19 cellular contexts compared by ENCODE assay signal in the genomic region with DNA sequence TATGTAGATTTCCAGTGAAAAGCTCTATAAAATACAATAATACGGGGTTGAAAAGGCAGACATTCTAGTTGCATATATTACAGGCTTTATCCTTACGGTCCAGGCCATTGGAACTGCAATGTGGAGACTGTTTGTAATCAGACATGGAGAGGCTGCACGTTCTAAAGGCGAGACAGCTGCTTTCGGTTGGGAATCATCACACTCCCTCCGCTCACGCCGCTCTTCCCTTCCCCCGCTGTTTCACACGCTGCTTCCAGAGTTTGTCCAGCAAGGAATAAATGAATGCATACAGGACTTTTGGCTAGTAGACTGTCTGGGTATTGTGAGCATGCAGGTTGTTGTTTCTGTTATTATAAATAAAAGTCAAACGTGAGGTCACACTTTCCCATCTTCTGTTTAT. TPM values are rescaled to one million over a fixed set of nuclear protein-coding genes. Genes with fewer than 3 reads are reported as not detected.
A peak's percentile ranks its signal among the peaks of the same experiment; 100 is the strongest.
DNase-seq lines count a peak whose midpoint lies in the region; ATAC-seq and TF ChIP-seq lines count a peak whose summit lies in the region.
"Had no signal": no experiment of that assay in that cellular context is flagged by ENCODE, and none has a peak within 500 bp of the region (broad histone marks: within the 10 kb centered on the region; RNA-seq: fewer than 3 reads in every experiment).

No MANE protein-coding gene starts in this region.

- H3K9me3 Mint-ChIP-seq in chondrocyte (ENCODE audit: low read depth) (no peaks in the 10 kb centered on the region), endodermal cell (no peaks in the 10 kb centered on the region)

- H3K4me3 ChIP-seq in stomach: no peak overlapping the region
- H3K4me3 ChIP-seq in endodermal cell (ENCODE audit: low read length): no peak overlapping the region

- H3K36me3 ChIP-seq in stomach (no peaks in the 10 kb centered on the region), endodermal cell (ENCODE audit: control insufficient read depth, insufficient read depth, low read length) (peaks cover 15% of the 10 kb centered on the region)

- WGBS in stomach, 5 donors: 78 to 85% (median 80%) methylated on average over 11 of the region's 11 CpGs
- 94 to 98% methylated on average over 9 to 11 of the region's 11 CpGs for WGBS in endodermal cell (ENCODE audit: insufficient coverage in 1 of 2, insufficient read length in 1 of 2), 2 experiments

- H3K4me3 Mint-ChIP-seq in chondrocyte (ENCODE audit: unreplicated experiment) (no peak overlapping the region), endodermal cell (no peak overlapping the region)
- H3K4me3 Mint-ChIP-seq: CD14-positive monocyte had no signal

- H3K4me1 ChIP-seq in stomach: peaks cover 22 to 37% (median 25%) of the 10 kb centered on the region in 4 donors
- peaks cover 14% of the 10 kb centered on the region for H3K4me1 ChIP-seq in endodermal cell (ENCODE audit: control insufficient read depth, insufficient read depth, low read length)

- peaks cover 0 to 38% (median 11%) of the 10 kb centered on the region in 3 donors for H3K27me3 ChIP-seq in stomach
- H3K27me3 ChIP-seq in endodermal cell (ENCODE audit: control insufficient read depth, insufficient read depth, low read length, poor library complexity, severe bottlenecking): no peaks in the 10 kb centered on the region

- H3K4me1 Mint-ChIP-seq in chondrocyte (ENCODE audit: low read depth): peaks cover 59% of the 10 kb centered on the region
- H3K4me1 Mint-ChIP-seq in endodermal cell: peaks cover 20% of the 10 kb centered on the region
- H3K4me1 Mint-ChIP-seq: CD14-positive monocyte had no signal

- intact Hi-C loops in cardiac septum (cut with DNase I): loop anchor here (10.0 kb wide), 1 partner anchor 441 kb away; no protein-coding TSS in a partner anchor
- intact Hi-C loops in Right ventricle myocardium inferior (cut with DNase I): loop anchor here (1.0 kb wide), 1 partner anchor 437 kb away; no protein-coding TSS in a partner anchor
- intact Hi-C loops in stomach (cut with DNase I; ENCODE audit: low total_unique reads): no loop called here

- TF ChIP-seq POLR2A in stomach (IDR thresholded peaks at IDR 0.05): no peak

- H3K36me3 Mint-ChIP-seq in chondrocyte (ENCODE audit: low read depth) (no peaks in the 10 kb centered on the region), endodermal cell (ENCODE audit: low read depth) (peaks cover 21% of the 10 kb centered on the region)
- H3K36me3 Mint-ChIP-seq: CD14-positive monocyte had no signal

- ATAC-seq in Right ventricle myocardium inferior: no peak
- no peak for ATAC-seq in HG03175 (IDR thresholded peaks at IDR 0.05; ENCODE audit: unreplicated experiment)

- no peak for TF ChIP-seq EP300 in stomach (IDR thresholded peaks at IDR 0.05)

- TF ChIP-seq CTCF in chondrocyte (IDR thresholded peaks at IDR 0.05) (no peak), stomach (IDR thresholded peaks at IDR 0.05) (no peak), endodermal cell (conservative IDR thresholded peaks at IDR 0.05) (no peak)

- H3K27ac ChIP-seq in stomach (no peak overlapping the region), endodermal cell (ENCODE audit: low read depth, low read length) (no peak overlapping the region)
- H3K27ac ChIP-seq: 22Rv1, HL-60 had no signal

- H3K27me3 Mint-ChIP-seq in chondrocyte (ENCODE audit: low read depth) (no peaks in the 10 kb centered on the region), endodermal cell (ENCODE audit: insufficient read depth) (no peaks in the 10 kb centered on the region)

- H3K9me3 ChIP-seq in stomach (no peaks in the 10 kb centered on the region), endodermal cell (ENCODE audit: control insufficient read depth, low read length) (no peaks in the 10 kb centered on the region)

- H3K9ac ChIP-seq in endodermal cell (ENCODE audit: extremely low read depth, low read length, poor library complexity, severe bottlenecking): no peak overlapping the region

- peak overlapping the region; percentile 89 for H3K27ac Mint-ChIP-seq in chondrocyte (ENCODE audit: unreplicated experiment)
- H3K27ac Mint-ChIP-seq in endodermal cell: no peak overlapping the region
- H3K27ac Mint-ChIP-seq: CD14-positive monocyte had no signal

- DNase-seq in cardiac septum (ENCODE audit: low spot score): peak; percentile 4
- DNase-seq in Right ventricle myocardium inferior (ENCODE audit: missing footprints): no peak
- no peak for DNase-seq in chondrocyte (ENCODE audit: low spot score)
- DNase-seq in mesenteric fat pad (ENCODE audit: low spot score): peak; percentile 22
- peak; percentile 0 for DNase-seq in stomach
- no peak for DNase-seq in endodermal cell
- DNase-seq in activated naive CD4-positive, alpha-beta T cell (lab: John Stamatoyannopoulos, UW): no peak
- DNase-seq: DND-41, IMR-90, NCI-H187 treated with DMSO at 0.1 percent for 48 hours, NCI-H226, NCI-H524, NCI-H82 had no signal

RNA-seq across cellular contexts. Expression of a gene that starts 13.5 kb away (rescaled TPM):
- total RNA-seq in cardiac septum: 1.3 TPM
- total RNA-seq in Right ventricle myocardium inferior: 1.2 TPM
- total RNA-seq in chondrocyte: 0.49 to 1.5 TPM (median 1.1 TPM) in 3 replicates
- total RNA-seq in mesenteric fat pad: 1.3 TPM
- 10 to 100 TPM in 1 of 5 donors, 1 to 10 TPM in 3, under 1 TPM in 1; 0.29 to 10.5 (median 6.2) TPM for total RNA-seq in stomach
- polyA plus RNA-seq in stomach: 1 to 10 TPM in 2 of 3 donors, under 1 TPM in 1; 0.68 to 2.3 (median 1.7) TPM
- total RNA-seq in endodermal cell: 1 to 10 TPM; 1.8 to 2.0 TPM
- polyA plus RNA-seq in endodermal cell (2013, experiment 1 of 2): 1.7 TPM
- polyA plus RNA-seq in endodermal cell (2013, experiment 2 of 2): 0.83 TPM
- total RNA-seq: HT1080 had no signal
- polyA plus RNA-seq: CD14-positive monocyte had no signal

RNA-seq across cellular contexts. Expression of a gene that starts 36.7 kb away (rescaled TPM):
- total RNA-seq in cardiac septum (0.13 TPM), Right ventricle myocardium inferior (0.14 TPM), chondrocyte (0.68 to 3.3 TPM (median 2.9 TPM) in 3 replicates), mesenteric fat pad (1.7 TPM), stomach (1 to 10 TPM in 2 of 5 donors, not detected in 3; 1.0 to 2.2 TPM), endodermal cell (10 to 100 TPM; 11.4 to 12.7 TPM)
- polyA plus RNA-seq in stomach: under 1 TPM in 2 of 3 donors, not detected in 1; 0.12 to 0.53 TPM
- 15.4 TPM for polyA plus RNA-seq in endodermal cell (2013, experiment 1 of 2)
- polyA plus RNA-seq in endodermal cell (2013, experiment 2 of 2): 13.5 TPM
- total RNA-seq: M059J had no signal
- polyA plus RNA-seq: CD14-positive monocyte had no signal

Comparison
In these comparisons a context has a peak if more than half of its experiments do, and no peak if none do; other contexts are left out.
1. DNase-seq: peak in cardiac septum (single experiment), mesenteric fat pad (single experiment) and stomach (single experiment); none in Right ventricle myocardium inferior (single experiment), chondrocyte (single experiment), endodermal cell (single experiment) and activated naive CD4-positive, alpha-beta T cell (0 of 4).